Comparison of ENCODE assay signal across 8 cellular contexts in the genomic region with DNA sequence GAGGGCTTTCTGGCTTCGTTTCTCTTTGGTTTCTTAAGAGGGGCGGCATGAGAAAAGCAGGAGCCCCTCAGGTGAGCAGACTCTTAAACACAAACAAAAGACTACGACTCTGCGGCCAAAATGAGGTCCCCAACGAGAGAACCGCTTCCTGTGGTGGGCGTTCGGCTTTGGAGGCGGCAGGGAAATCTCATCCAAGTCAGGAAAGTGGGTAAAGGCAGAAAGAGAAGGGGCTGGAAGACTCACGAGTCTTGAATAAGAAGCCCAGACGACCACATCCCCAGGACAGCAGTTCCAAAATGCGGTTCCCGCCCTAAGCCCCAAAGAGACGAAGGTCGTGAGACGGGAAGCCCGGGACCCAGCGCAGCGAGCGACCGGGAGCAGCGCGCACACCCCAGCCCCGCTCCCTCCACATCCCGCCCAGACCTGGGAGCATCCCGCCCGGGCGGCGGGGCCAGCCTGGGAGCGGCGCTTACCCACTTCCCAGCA. TPM values are rescaled to one million over a fixed set of nuclear protein-coding genes. Genes with fewer than 3 reads are reported as not detected.
DNase-seq lines count a peak whose midpoint lies in the region; ATAC-seq and TF ChIP-seq lines count a peak whose summit lies in the region.

No MANE protein-coding gene starts in this region.

- intact Hi-C loops in CD4-positive, alpha-beta T cell (cut with DNase I, micrococcal nuclease): loop anchor here (1.0 to 10.0 kb wide), 9 partner anchors 68 to 1700 kb away; a partner anchor contains a TSS
- intact Hi-C loops in colonic mucosa (cut with DNase I): no loop called here

- peaks cover 3% of the 10 kb centered on the region for H3K9me3 Mint-ChIP-seq in CD4-positive, alpha-beta T cell

- no peak for TF ChIP-seq CTCF in CD4-positive, alpha-beta T cell (IDR thresholded peaks at IDR 0.05)
- TF ChIP-seq CTCF in colonic mucosa (IDR thresholded peaks at IDR 0.05) (no peak), thoracic aorta (IDR thresholded peaks at IDR 0.05) (no peak)

- no peak for ATAC-seq in CD4-positive, alpha-beta T cell (ENCODE audit: poor library complexity)
- ATAC-seq in GM21737 (IDR thresholded peaks at IDR 0.05; ENCODE audit: unreplicated experiment) (peak; percentile 20), thoracic aorta (ENCODE audit: insufficient number of reproducible peaks, low FRiP score, low read depth) (no peak)

- no peaks in the 10 kb centered on the region for H3K27me3 ChIP-seq in CD4-positive, alpha-beta T cell (ENCODE audit: control insufficient read depth, insufficient read depth, low read length)
- H3K27me3 ChIP-seq in SJCRH30: no peaks in the 10 kb centered on the region
- no peaks in the 10 kb centered on the region for H3K27me3 ChIP-seq in colonic mucosa
- no peaks in the 10 kb centered on the region for H3K27me3 ChIP-seq in thoracic aorta (replicated peaks; ENCODE audit: insufficient read depth)

- peaks cover 20% of the 10 kb centered on the region for H3K36me3 Mint-ChIP-seq in CD4-positive, alpha-beta T cell (ENCODE audit: low read depth)

- H3K27ac ChIP-seq in CD4-positive, alpha-beta T cell (ENCODE audit: low read depth, low read length): peak overlapping the region; percentile 65
- H3K27ac ChIP-seq in SJCRH30: peak overlapping the region; percentile 63
- H3K27ac ChIP-seq in colonic mucosa: peak overlapping the region; percentile 93
- peak overlapping the region; percentile 91 for H3K27ac ChIP-seq in thoracic aorta

- H3K36me3 ChIP-seq in SJCRH30 (peaks cover under 1% of the 10 kb centered on the region; the same call in 1 of the 2 replicates), colonic mucosa (no peaks in the 10 kb centered on the region), thoracic aorta (no peaks in the 10 kb centered on the region)

- peaks cover 7% of the 10 kb centered on the region for H3K9me3 ChIP-seq in CD4-positive, alpha-beta T cell (ENCODE audit: control insufficient read depth, low read length)
- H3K9me3 ChIP-seq in SJCRH30 (replicated peaks): no peaks in the 10 kb centered on the region
- H3K9me3 ChIP-seq in colonic mucosa: no peaks in the 10 kb centered on the region
- H3K9me3 ChIP-seq in thoracic aorta: no peaks in the 10 kb centered on the region

- CTCF ChIA-PET in CD4-positive, alpha-beta T cell (lab: Charles Lee): interaction anchor here (0.9 kb wide), 2 partner anchors 17 to 112 kb away, joined by 4 read pairs; a partner anchor contains a TSS

- H3K4me3 Mint-ChIP-seq in CD4-positive, alpha-beta T cell: peak overlapping the region; percentile 98

- H3K4me1 ChIP-seq in SJCRH30: no peaks in the 10 kb centered on the region
- H3K4me1 ChIP-seq in colonic mucosa: peaks cover 6% of the 10 kb centered on the region
- H3K4me1 ChIP-seq in thoracic aorta (ENCODE audit: control insufficient read depth in 1 of 2, low read depth in 2 of 2): peaks cover 9 to 42% of the 10 kb centered on the region in 2 donors

- peak overlapping the region; percentile 85 to 91 for H3K9ac ChIP-seq in colonic mucosa (ENCODE audit: low read depth in 2 of 2, low read length in 2 of 2)

- peaks cover 22% of the 10 kb centered on the region for H3K4me1 Mint-ChIP-seq in CD4-positive, alpha-beta T cell (ENCODE audit: low read depth)

- peak overlapping the region; percentile 88 for H3K4me3 ChIP-seq in SJCRH30
- peak overlapping the region; percentile 77 for H3K4me3 ChIP-seq in colonic mucosa
- H3K4me3 ChIP-seq in thoracic aorta: peak overlapping the region; percentile 79

- DNase-seq in CD4-positive, alpha-beta T cell: peak in 3 of 10 experiments; percentile 1 to 7 (median 5)
- no peak for DNase-seq in SJCRH30
- DNase-seq in colonic mucosa: no peak
- peak; percentile 28 for DNase-seq in myocyte (ENCODE audit: low read depth)
- DNase-seq in thoracic aorta (ENCODE audit: low spot score): no peak
- no peak for DNase-seq in 8988T
- no peak for DNase-seq in medulla oblongata (ENCODE audit: extremely low spot score)

- H3K27me3 Mint-ChIP-seq in CD4-positive, alpha-beta T cell: no peaks in the 10 kb centered on the region

- POLR2A ChIA-PET in CD4-positive, alpha-beta T cell (lab: Charles Lee): interaction anchor here (0.5 to 3.0 kb wide), 13 partner anchors 9 to 1009 kb away, joined by 3 to 42 read pairs (median 4); a partner anchor contains a TSS

- peak overlapping the region; percentile 88 for H3K27ac Mint-ChIP-seq in CD4-positive, alpha-beta T cell

RNA-seq across cellular contexts. Expression of a gene that starts 0.4 kb away (rescaled TPM):
- total RNA-seq in CD4-positive, alpha-beta T cell: 1 to 10 TPM; 3.5 to 3.7 TPM
- 67.3 and 80.3 TPM in 2 replicates for total RNA-seq in SJCRH30 (2014; rRNA removed; shearing (Covaris generic))
- total RNA-seq in colonic mucosa (100 to 1,000 TPM; 265 to 328 TPM), myocyte (48.0 and 58.2 TPM in 2 replicates), thoracic aorta (100 to 1,000 TPM; 103 to 736 TPM)
- 27.3 TPM for polyA plus RNA-seq in myocyte (2012)

Comparison
In these comparisons a context has a peak if more than half of its experiments do, and no peak if none do; other contexts are left out.
1. RNA of a gene that starts 0.4 kb away (total RNA-seq): 103 to 736 TPM in thoracic aorta, 265 to 328 TPM in colonic mucosa, 67.3 to 80.3 TPM in SJCRH30 and 48.0 to 58.2 TPM in myocyte; 3.5 to 3.7 TPM in CD4-positive, alpha-beta T cell; every median in the first group is over 10 times any median in the second.
2. Peak in every context shown above with its lines, with median percentiles within 50 percentile points of each other: H3K27ac ChIP-seq and H3K4me3 ChIP-seq.